17 cellular contexts compared by ENCODE assay signal in genomic region chr1:5389101-5389885, GRCh38.
A peak's percentile ranks its signal among the peaks of the same experiment; 100 is the strongest.
DNase-seq lines count a peak whose midpoint lies in the region; ATAC-seq, FAIRE-seq and TF ChIP-seq lines count a peak whose summit lies in the region.
"Had no signal": no experiment of that assay in that cellular context is flagged by ENCODE, and none has a peak within 500 bp of the region (broad histone marks: within the 10 kb centered on the region; RNA-seq: fewer than 3 reads in every experiment).

No MANE protein-coding gene starts in this region.

- no peaks in the 10 kb centered on the region for H3K36me3 Mint-ChIP-seq in activated CD8-positive, alpha-beta T cell treated with anti-CD3 and anti-CD28 coated beads, Interleukin-2, amount 10 ng/mL, durations not matched to agents 7 days and 5 days (ENCODE audit: low read depth)

- intact Hi-C loops in thyroid gland (cut with DNase I) = no loop called here

- no peaks in the 10 kb centered on the region for H3K9me3 Mint-ChIP-seq in activated CD8-positive, alpha-beta T cell treated with anti-CD3 and anti-CD28 coated beads, Interleukin-2, amount 10 ng/mL, durations not matched to agents 7 days and 5 days (ENCODE audit: insufficient read depth)
- H3K9me3 Mint-ChIP-seq: endodermal cell had no signal

- H3K27me3 ChIP-seq in DND-41 (ENCODE audit: insufficient read depth, low read length, poor library complexity) (peaks cover 3% of the 10 kb centered on the region), keratinocyte (ENCODE audit: control insufficient read depth, extremely low read depth, insufficient read depth, low read length) (peaks cover 17% of the 10 kb centered on the region), thyroid gland (no peaks in the 10 kb centered on the region)
- H3K27me3 ChIP-seq: testis had no signal

- H3K4me3 ChIP-seq in DND-41 (ENCODE audit: low read depth in 1 of 2, low read length in 2 of 2) = no peak overlapping the region
- H3K4me3 ChIP-seq in keratinocyte (ENCODE audit: control insufficient read depth in 2 of 3, extremely low read depth in 1 of 3, insufficient read depth in 2 of 3, low read depth in 1 of 3, low read length in 3 of 3) = no peak overlapping the region
- H3K4me3 ChIP-seq in thyroid gland (replicated peaks in 1 of 3) = no peak overlapping the region
- H3K4me3 ChIP-seq: HAP-1, lower lobe of right lung, testis had no signal

- H3K4me2 ChIP-seq in DND-41 (ENCODE audit: insufficient read depth, low read length) (no peak overlapping the region), keratinocyte (ENCODE audit: control insufficient read depth, extremely low read depth, insufficient read depth, low read depth, low read length) (peak overlapping the region; percentile 34)

- H3K4me1 ChIP-seq in DND-41 (ENCODE audit: insufficient read depth, low read length) = peaks cover 3% of the 10 kb centered on the region; the same call in 1 of the 2 replicates
- H3K4me1 ChIP-seq in keratinocyte (ENCODE audit: control insufficient read depth, extremely low read depth, insufficient read depth, low read length) = peaks cover 12% of the 10 kb centered on the region
- peaks cover 0 to 5% of the 10 kb centered on the region in 2 donors for H3K4me1 ChIP-seq in thyroid gland
- H3K4me1 ChIP-seq: HAP-1, lower lobe of right lung, testis had no signal

- H3K4me1 Mint-ChIP-seq in activated CD8-positive, alpha-beta T cell treated with anti-CD3 and anti-CD28 coated beads, Interleukin-2, amount 10 ng/mL, durations not matched to agents 7 days and 5 days (ENCODE audit: low read depth) = no peaks in the 10 kb centered on the region
- H3K4me1 Mint-ChIP-seq: endodermal cell had no signal

- no peaks in the 10 kb centered on the region; the same call in 1 of the 2 replicates for H4K20me1 ChIP-seq in DND-41 (ENCODE audit: insufficient read depth, low read length)
- no peaks in the 10 kb centered on the region for H4K20me1 ChIP-seq in keratinocyte (ENCODE audit: control insufficient read depth, extremely low read depth, insufficient read depth, low read length)

- peak overlapping the region; percentile 65 for H3K4me3 Mint-ChIP-seq in activated CD8-positive, alpha-beta T cell treated with anti-CD3 and anti-CD28 coated beads, Interleukin-2, amount 10 ng/mL, durations not matched to agents 7 days and 5 days
- H3K4me3 Mint-ChIP-seq: endodermal cell had no signal

- TF ChIP-seq POLR2A in thyroid gland (IDR thresholded peaks at IDR 0.05) = no peak
- no peak for TF ChIP-seq POLR2A in GM18505 (IDR thresholded peaks at IDR 0.05; ENCODE audit: borderline replicate concordance, extremely low read depth, insufficient read depth, insufficient read length)

- H3K9me3 ChIP-seq in DND-41 (ENCODE audit: insufficient read depth, low read length, severe bottlenecking) = no peaks in the 10 kb centered on the region
- H3K9me3 ChIP-seq in keratinocyte (ENCODE audit: control insufficient read depth, low read depth, low read length) = no peaks in the 10 kb centered on the region
- no peaks in the 10 kb centered on the region for H3K9me3 ChIP-seq in thyroid gland
- H3K9me3 ChIP-seq: HAP-1, lower lobe of right lung, testis had no signal

- no peaks in the 10 kb centered on the region for H3K9me1 ChIP-seq in keratinocyte (ENCODE audit: control insufficient read depth, extremely low read depth, insufficient read depth, low read length)

- H3K27me3 Mint-ChIP-seq in activated CD8-positive, alpha-beta T cell treated with anti-CD3 and anti-CD28 coated beads, Interleukin-2, amount 10 ng/mL, durations not matched to agents 7 days and 5 days (ENCODE audit: low read depth) = peaks cover 9% of the 10 kb centered on the region

- dilution Hi-C loops in keratinocyte (cut with MboI; ENCODE audit: extremely low pct_ligation_motif_present, low sequenced_read_pairs) = no loop called here

- H3K27ac ChIP-seq in DND-41 (ENCODE audit: low read length) (no peak overlapping the region), keratinocyte (ENCODE audit: control insufficient read depth, insufficient read depth, low read length) (no peak overlapping the region), thyroid gland (no peak overlapping the region)
- H3K27ac ChIP-seq: lower lobe of right lung, testis had no signal

- H2AFZ ChIP-seq in DND-41 (ENCODE audit: low read depth, low read length) = no peak overlapping the region
- no peak overlapping the region for H2AFZ ChIP-seq in keratinocyte (ENCODE audit: control insufficient read depth, low read length)

- H3K79me2 ChIP-seq in DND-41 (ENCODE audit: insufficient read depth, low read length) (no peaks in the 10 kb centered on the region), keratinocyte (ENCODE audit: control insufficient read depth, insufficient read depth, low read length) (no peaks in the 10 kb centered on the region)

- CTCF ChIA-PET in activated CD8-positive, alpha-beta T cell treated with anti-CD3 and anti-CD28 coated beads, Interleukin-2, amount 10 ng/mL, durations not matched to agents 7 days and 5 days (lab: Charles Lee) = no interaction called here

- TF ChIP-seq CTCF in DND-41 (IDR thresholded peaks at IDR 0.05; ENCODE audit: borderline replicate concordance, extremely low read depth, low read length, poor library complexity, severe bottlenecking) (no peak), keratinocyte (optimal IDR thresholded peaks at IDR 0.05 in 1 of 3, IDR thresholded peaks at IDR 0.05 in 1 of 3, conservative IDR thresholded peaks at IDR 0.05 in 1 of 3; ENCODE audit: extremely low read depth in 1 of 3, insufficient read depth in 2 of 3, low read length in 3 of 3) (no peak), thyroid gland (IDR thresholded peaks at IDR 0.05) (no peak)

- FAIRE-seq in keratinocyte (lab: Jason Lieb, UNC) = peak; percentile 62

- H3K9ac ChIP-seq in DND-41 (ENCODE audit: low read depth, low read length) (no peak overlapping the region), keratinocyte (ENCODE audit: control insufficient read depth, extremely low read depth, insufficient read depth, low read length) (no peak overlapping the region)

- no peaks in the 10 kb centered on the region for H3K36me3 ChIP-seq in DND-41 (ENCODE audit: insufficient read depth, low read length)
- H3K36me3 ChIP-seq in keratinocyte (ENCODE audit: control insufficient read depth in 2 of 2, extremely low read depth in 1 of 2, insufficient read depth in 2 of 2, low read length in 2 of 2) = no peaks in the 10 kb centered on the region
- H3K36me3 ChIP-seq in thyroid gland = no peaks in the 10 kb centered on the region
- H3K36me3 ChIP-seq: HAP-1, lower lobe of right lung had no signal

- peak overlapping the region; percentile 95 for H3K27ac Mint-ChIP-seq in activated CD8-positive, alpha-beta T cell treated with anti-CD3 and anti-CD28 coated beads, Interleukin-2, amount 10 ng/mL, durations not matched to agents 7 days and 5 days
- H3K27ac Mint-ChIP-seq: endodermal cell had no signal

- 87 to 90% methylated on average over 14 to 16 of the region's 16 CpGs for WGBS in thyroid gland, 2 donors

- ATAC-seq in DND-41 (ENCODE audit: insufficient read depth, low read depth) (peak; percentile 59), GM18505 (IDR thresholded peaks at IDR 0.05; ENCODE audit: unreplicated experiment) (no peak)
- peak; percentile 88 for ATAC-seq in activated CD8-positive, alpha-beta T cell treated with anti-CD3 and anti-CD28 coated beads, Interleukin-2, amount 10 ng/mL, durations not matched to agents 7 days and 5 days
- ATAC-seq: lower lobe of right lung had no signal

- POLR2A ChIA-PET in activated CD8-positive, alpha-beta T cell treated with anti-CD3 and anti-CD28 coated beads, Interleukin-2, amount 10 ng/mL, durations not matched to agents 7 days and 5 days (lab: Charles Lee) = interaction anchor here (0.6 kb wide), 1 partner anchor 20 kb away, joined by 3 read pairs; no protein-coding TSS in a partner anchor

- DNase-seq in CD1c-positive myeloid dendritic cell (ENCODE audit: extremely low spot score) (peak; percentile 5), DND-41 (no peak), keratinocyte (ENCODE audit: low read depth, low spot score) (no peak), HPDE6-E6E7 (ENCODE audit: extremely low spot score) (no peak), thyroid gland (no peak)
- peak; percentile 61 for DNase-seq in activated CD8-positive, alpha-beta T cell treated with anti-CD3 and anti-CD28 coated beads, Interleukin-2, amount 10 ng/mL, durations not matched to agents 7 days and 5 days
- DNase-seq: endodermal cell; head of caudate nucleus; lower lobe of right lung; NCI-H1417; NCI-H748 treated with DMSO at 0.1 percent for 48 hours; RPMI8226; stimulated activated CD4-positive, alpha-beta T cell treated with anti-CD3 and anti-CD28 coated beads, Interleukin-2, amount 100 ng/mL, for 48 hours; SW 1271; testis had no signal

Comparison
In these comparisons a context has a peak if more than half of its experiments do, and no peak if none do; other contexts are left out.
1. DNase-seq: peak in CD1c-positive myeloid dendritic cell (single experiment) and activated CD8-positive, alpha-beta T cell treated with anti-CD3 and anti-CD28 coated beads, Interleukin-2, amount 10 ng/mL, durations not matched to agents 7 days and 5 days (single experiment); none in DND-41 (single experiment), keratinocyte (single experiment), HPDE6-E6E7 (single experiment) and thyroid gland (0 of 2).